1 cellular context compared by ENCODE assay signal in the genomic region with DNA sequence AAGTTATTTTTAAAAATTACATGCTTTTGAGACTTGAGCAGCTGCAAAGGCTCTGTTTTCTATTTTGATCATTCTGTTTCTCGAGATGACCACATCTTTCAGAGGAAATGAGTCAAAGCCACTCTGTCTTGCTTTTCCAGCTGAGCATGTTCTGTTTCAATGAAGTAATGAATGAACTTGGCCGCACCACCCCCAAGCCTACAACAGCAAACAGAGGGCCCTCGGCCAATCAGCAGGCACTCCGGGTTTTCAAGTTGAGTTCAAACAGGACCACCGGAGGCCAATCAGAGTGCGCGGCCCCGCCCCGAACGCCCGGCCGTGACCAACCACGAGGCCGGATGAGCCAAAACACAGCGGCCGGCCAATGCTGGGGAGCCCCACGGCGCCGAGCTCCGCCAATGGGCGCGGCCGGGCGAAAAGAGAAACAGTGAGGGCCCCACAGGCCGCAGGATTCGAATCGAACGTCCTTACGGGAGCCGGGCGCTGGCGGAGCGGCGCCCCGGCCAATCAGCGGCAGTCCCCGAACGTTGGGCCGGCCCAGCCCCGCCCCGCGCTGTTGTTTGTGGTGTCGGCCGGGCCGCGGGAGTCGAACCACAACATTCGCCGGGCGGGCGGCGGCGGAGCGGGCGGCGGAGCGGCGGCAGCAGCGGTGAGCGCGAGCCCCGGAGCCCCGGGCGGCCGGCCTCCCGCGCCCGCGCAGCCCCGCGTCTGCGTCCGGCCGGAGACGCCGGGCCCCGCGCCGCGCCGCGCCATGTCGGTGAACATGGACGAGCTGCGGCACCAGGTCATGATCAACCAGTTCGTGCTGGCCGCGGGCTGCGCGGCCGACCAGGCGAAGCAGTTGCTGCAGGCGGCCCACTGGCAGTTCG.
TF ChIP-seq lines count a peak whose summit lies in the region.

A gene (plus strand): TSS at position 594 of the 869 bp plus-strand sequence. CDS start 158 bp downstream, at position 752.

TF ChIP-seq in GM12878, 131 proteins besides CTCF, POLR2A, EP300 and RAD21 (continued from another document):
- TF ChIP-seq, protein P1, sequence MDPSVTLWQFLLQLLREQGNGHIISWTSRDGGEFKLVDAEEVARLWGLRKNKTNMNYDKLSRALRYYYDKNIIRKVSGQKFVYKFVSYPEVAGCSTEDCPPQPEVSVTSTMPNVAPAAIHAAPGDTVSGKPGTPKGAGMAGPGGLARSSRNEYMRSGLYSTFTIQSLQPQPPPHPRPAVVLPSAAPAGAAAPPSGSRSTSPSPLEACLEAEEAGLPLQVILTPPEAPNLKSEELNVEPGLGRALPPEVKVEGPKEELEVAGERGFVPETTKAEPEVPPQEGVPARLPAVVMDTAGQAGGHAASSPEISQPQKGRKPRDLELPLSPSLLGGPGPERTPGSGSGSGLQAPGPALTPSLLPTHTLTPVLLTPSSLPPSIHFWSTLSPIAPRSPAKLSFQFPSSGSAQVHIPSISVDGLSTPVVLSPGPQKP (IDR thresholded peaks at IDR 0.05; ENCODE audit: low read depth, low read length): no peak
- TF ChIP-seq, protein P2, sequence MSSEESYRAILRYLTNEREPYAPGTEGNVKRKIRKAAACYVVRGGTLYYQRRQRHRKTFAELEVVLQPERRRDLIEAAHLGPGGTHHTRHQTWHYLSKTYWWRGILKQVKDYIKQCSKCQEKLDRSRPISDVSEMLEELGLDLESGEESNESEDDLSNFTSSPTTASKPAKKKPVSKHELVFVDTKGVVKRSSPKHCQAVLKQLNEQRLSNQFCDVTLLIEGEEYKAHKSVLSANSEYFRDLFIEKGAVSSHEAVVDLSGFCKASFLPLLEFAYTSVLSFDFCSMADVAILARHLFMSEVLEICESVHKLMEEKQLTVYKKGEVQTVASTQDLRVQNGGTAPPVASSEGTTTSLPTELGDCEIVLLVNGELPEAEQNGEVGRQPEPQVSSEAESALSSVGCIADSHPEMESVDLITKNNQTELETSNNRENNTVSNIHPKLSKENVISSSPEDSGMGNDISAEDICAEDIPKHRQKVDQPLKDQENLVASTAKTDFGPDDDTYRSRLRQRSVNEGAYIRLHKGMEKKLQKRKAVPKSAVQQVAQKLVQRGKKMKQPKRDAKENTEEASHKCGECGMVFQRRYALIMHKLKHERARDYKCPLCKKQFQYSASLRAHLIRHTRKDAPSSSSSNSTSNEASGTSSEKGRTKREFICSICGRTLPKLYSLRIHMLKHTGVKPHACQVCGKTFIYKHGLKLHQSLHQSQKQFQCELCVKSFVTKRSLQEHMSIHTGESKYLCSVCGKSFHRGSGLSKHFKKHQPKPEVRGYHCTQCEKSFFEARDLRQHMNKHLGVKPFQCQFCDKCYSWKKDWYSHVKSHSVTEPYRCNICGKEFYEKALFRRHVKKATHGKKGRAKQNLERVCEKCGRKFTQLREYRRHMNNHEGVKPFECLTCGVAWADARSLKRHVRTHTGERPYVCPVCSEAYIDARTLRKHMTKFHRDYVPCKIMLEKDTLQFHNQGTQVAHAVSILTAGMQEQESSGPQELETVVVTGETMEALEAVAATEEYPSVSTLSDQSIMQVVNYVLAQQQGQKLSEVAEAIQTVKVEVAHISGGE (CRISPR knock-in tag; IDR thresholded peaks at IDR 0.05): no peak
- TF ChIP-seq YBX1 (IDR thresholded peaks at IDR 0.05): no peak
- peak; percentile 77 to 79; a peak in 2 of 4 replicates for TF ChIP-seq IKZF2 (IDR thresholded peaks at IDR 0.05)
- TF ChIP-seq CHD2 (IDR thresholded peaks at IDR 0.05; ENCODE audit: borderline replicate concordance, low read depth, low read length): peak; percentile 91
- TF ChIP-seq CEBPB (IDR thresholded peaks at IDR 0.05; ENCODE audit: borderline replicate concordance in 1 of 2, low read depth in 2 of 2, low read length in 2 of 2): no peak
- TF ChIP-seq CBX3 (IDR thresholded peaks at IDR 0.05; ENCODE audit: borderline replicate concordance, low read depth): no peak
- peak; percentile 78; the same call in 1 of the 2 replicates for TF ChIP-seq RFX5 (IDR thresholded peaks at IDR 0.05; ENCODE audit: low read depth, low read length)
- TF ChIP-seq CHD1 (IDR thresholded peaks at IDR 0.05; ENCODE audit: low read depth, low read length): no peak
- peak; percentile 64; the same call in 1 of the 2 replicates for TF ChIP-seq TARDBP (IDR thresholded peaks at IDR 0.05; ENCODE audit: borderline replicate concordance)
- no peak for TF ChIP-seq SMAD1 (IDR thresholded peaks at IDR 0.05; ENCODE audit: low read depth, partially characterized antibody)
- TF ChIP-seq, protein P3, sequence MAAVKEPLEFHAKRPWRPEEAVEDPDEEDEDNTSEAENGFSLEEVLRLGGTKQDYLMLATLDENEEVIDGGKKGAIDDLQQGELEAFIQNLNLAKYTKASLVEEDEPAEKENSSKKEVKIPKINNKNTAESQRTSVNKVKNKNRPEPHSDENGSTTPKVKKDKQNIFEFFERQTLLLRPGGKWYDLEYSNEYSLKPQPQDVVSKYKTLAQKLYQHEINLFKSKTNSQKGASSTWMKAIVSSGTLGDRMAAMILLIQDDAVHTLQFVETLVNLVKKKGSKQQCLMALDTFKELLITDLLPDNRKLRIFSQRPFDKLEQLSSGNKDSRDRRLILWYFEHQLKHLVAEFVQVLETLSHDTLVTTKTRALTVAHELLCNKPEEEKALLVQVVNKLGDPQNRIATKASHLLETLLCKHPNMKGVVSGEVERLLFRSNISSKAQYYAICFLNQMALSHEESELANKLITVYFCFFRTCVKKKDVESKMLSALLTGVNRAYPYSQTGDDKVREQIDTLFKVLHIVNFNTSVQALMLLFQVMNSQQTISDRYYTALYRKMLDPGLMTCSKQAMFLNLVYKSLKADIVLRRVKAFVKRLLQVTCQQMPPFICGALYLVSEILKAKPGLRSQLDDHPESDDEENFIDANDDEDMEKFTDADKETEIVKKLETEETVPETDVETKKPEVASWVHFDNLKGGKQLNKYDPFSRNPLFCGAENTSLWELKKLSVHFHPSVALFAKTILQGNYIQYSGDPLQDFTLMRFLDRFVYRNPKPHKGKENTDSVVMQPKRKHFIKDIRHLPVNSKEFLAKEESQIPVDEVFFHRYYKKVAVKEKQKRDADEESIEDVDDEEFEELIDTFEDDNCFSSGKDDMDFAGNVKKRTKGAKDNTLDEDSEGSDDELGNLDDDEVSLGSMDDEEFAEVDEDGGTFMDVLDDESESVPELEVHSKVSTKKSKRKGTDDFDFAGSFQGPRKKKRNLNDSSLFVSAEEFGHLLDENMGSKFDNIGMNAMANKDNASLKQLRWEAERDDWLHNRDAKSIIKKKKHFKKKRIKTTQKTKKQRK (IDR thresholded peaks at IDR 0.05; ENCODE audit: low read depth, low read length): no peak; the same call in 1 of the 2 replicates
- TF ChIP-seq GABPA (IDR thresholded peaks at IDR 0.05; ENCODE audit: low read depth): no peak
- peak; percentile 86 for TF ChIP-seq KLF5 (IDR thresholded peaks at IDR 0.05; ENCODE audit: partially characterized antibody)
- peak; percentile 38 for TF ChIP-seq NR2F1 (conservative IDR thresholded peaks at IDR 0.05)
- TF ChIP-seq ATF7 (IDR thresholded peaks at IDR 0.05; ENCODE audit: low read depth): peak; percentile 99
- TF ChIP-seq MEF2A (IDR thresholded peaks at IDR 0.05; ENCODE audit: insufficient read depth, low read depth, low read length): peak; percentile 99
- TF ChIP-seq SIX5 (IDR thresholded peaks at IDR 0.05; ENCODE audit: low read depth, low read length, severe bottlenecking): peak; percentile 4
- TF ChIP-seq FOXM1 (IDR thresholded peaks at IDR 0.05; ENCODE audit: low read depth, low read length): no peak
- TF ChIP-seq CREM (IDR thresholded peaks at IDR 0.05; ENCODE audit: low read depth): peak; percentile 91
